Comparison of ENCODE assay signal across 28 cellular contexts in the genomic region with DNA sequence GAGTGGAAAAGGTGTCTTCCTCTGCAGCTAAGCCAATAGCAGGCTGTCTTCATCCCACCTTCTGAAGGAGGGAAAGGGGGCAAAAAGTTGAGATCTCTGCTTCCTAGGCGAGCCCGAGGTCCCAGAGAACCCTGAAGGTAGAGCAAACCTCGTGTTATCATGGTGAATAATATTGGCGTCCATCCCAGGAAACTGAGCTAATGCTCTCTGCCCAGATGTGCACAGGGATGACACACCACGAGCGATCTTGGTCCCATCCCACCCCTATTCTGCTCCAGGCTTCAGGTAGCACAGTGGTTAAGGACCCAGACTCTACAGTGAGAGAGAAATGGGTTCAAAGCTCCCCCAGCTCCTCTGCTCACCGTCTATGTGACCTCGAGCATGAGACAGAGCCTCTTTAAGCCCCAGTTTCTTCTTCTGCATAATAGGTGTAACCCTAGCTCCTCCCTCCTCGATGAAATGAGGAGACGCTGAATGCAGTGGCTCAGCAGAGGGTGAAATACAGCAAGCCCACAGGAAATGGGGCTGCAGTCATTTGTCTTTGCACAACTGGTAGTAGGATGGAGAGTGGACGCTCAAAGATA. TPM values are rescaled to one million over a fixed set of nuclear protein-coding genes. Genes with fewer than 3 reads are reported as not detected.
DNase-seq lines count a peak whose midpoint lies in the region; ATAC-seq, FAIRE-seq and TF ChIP-seq lines count a peak whose summit lies in the region.
"Had no signal": no experiment of that assay in that cellular context is flagged by ENCODE, and none has a peak within 500 bp of the region (broad histone marks: within the 10 kb centered on the region; RNA-seq: fewer than 3 reads in every experiment).

No MANE protein-coding gene starts in this region.

- no peak for TF ChIP-seq CTCF in RWPE1 (conservative IDR thresholded peaks at IDR 0.05; ENCODE audit: low read depth)
- TF ChIP-seq CTCF in fibroblast of the aortic adventitia (IDR thresholded peaks at IDR 0.05; ENCODE audit: insufficient read depth, low read length): no peak

- H3K27ac ChIP-seq in RWPE1: no peak overlapping the region
- H3K27ac ChIP-seq: ascending aorta; BLaER1 treated with 17β-estradiol and CSF1 and Interleukin-3, amounts not matched to agents 10 nM and 100 nM; uterus had no signal

- ATAC-seq in HG03469 (IDR thresholded peaks at IDR 0.05; ENCODE audit: unreplicated experiment): no peak
- ATAC-seq in HG02678 (IDR thresholded peaks at IDR 0.05; ENCODE audit: unreplicated experiment): no peak
- ATAC-seq: activated CD4-positive, alpha-beta T cell treated with anti-CD3 and anti-CD28 coated beads for 36 hours; activated CD8-positive, alpha-beta T cell treated with anti-CD3 and anti-CD28 coated beads, Interleukin-2, amount 10 ng/mL, durations not matched to agents 7 days and 5 days had no signal

- FAIRE-seq in GM19239 (lab: Jason Lieb, UNC): no peak

- POLR2A ChIA-PET in RWPE1 (lab: Yijun Ruan, JAX; ENCODE audit: low non-redundant PET): no interaction called here

- DNase-seq in A172 (ENCODE audit: low spot score) (peak; percentile 16), GM04504 (ENCODE audit: low read depth) (peak; percentile 13), RWPE1 (ENCODE audit: low spot score) (peak; percentile 48), fibroblast of the aortic adventitia (ENCODE audit: low read depth) (peak; percentile 8), COLO668 (lab: John Stamatoyannopoulos, UW; ENCODE audit: unreplicated experiment) (no peak), GM19239 (ENCODE audit: insufficient read length, low spot score) (no peak)
- DNase-seq: activated CD4-positive, alpha-beta T cell treated with anti-CD3 and anti-CD28 coated beads for 36 hours; activated CD8-positive, alpha-beta T cell treated with anti-CD3 and anti-CD28 coated beads, Interleukin-2, amount 10 ng/mL, durations not matched to agents 7 days and 5 days; activated effector memory CD4-positive, alpha-beta T cell treated with Interleukin-2 at 50 U/mL for 16 hours; activated T-cell treated with anti-CD3 and anti-CD28 coated beads for 4 hours; Caco-2; central memory CD4-positive, alpha-beta T cell; dermis blood vessel endothelial cell; head of caudate nucleus; KG1; NCI-H1436; Right ventricle myocardium superior; uterus had no signal

- no peak overlapping the region for H3K4me3 ChIP-seq in fibroblast of the aortic adventitia (ENCODE audit: low read depth, low read length)
- H3K4me3 ChIP-seq: ascending aorta; BLaER1 treated with 17β-estradiol and CSF1 and Interleukin-3, amounts not matched to agents 10 nM and 100 nM; lung; uterus had no signal

- CTCF ChIA-PET in RWPE1 (lab: Yijun Ruan, JAX): interaction anchor here (0.5 kb wide), 1 partner anchor 45 kb away, joined by 3 read pairs; no protein-coding TSS in a partner anchor

RNA-seq across cellular contexts. Expression of gene CEACAM20, which starts 9.9 kb away (rescaled TPM):
- total RNA-seq in A172 (2014; rRNA removed; shearing (Covaris generic)): not detected in 2 replicates
- not detected in 2 replicates for total RNA-seq in fibroblast of the aortic adventitia (ENCODE audit: low replicate concordance)
- total RNA-seq: activated CD4-positive, alpha-beta T cell treated with anti-CD3 and anti-CD28 coated beads for 36 hours; activated CD8-positive, alpha-beta T cell treated with anti-CD3 and anti-CD28 coated beads, Interleukin-2, amount 10 ng/mL, durations not matched to agents 7 days and 5 days; ascending aorta; Caco-2; dermis blood vessel endothelial cell; fibroblast of lung; lung; OCI-LY7; osteocyte; renal cortical epithelial cell; Right ventricle myocardium superior; skeletal muscle tissue had no signal

RNA-seq across cellular contexts. Expression of gene ZNF180, which starts 39.0 kb away (rescaled TPM):
- 12.3 and 15.6 TPM in 2 replicates for total RNA-seq in A172 (2014; rRNA removed; shearing (Covaris generic))
- 8.6 and 34.6 TPM in 2 replicates for total RNA-seq in fibroblast of the aortic adventitia (ENCODE audit: low replicate concordance)

Comparison
In these comparisons a context has a peak if more than half of its experiments do, and no peak if none do; other contexts are left out.
1. DNase-seq: peak in A172 (single experiment), GM04504 (single experiment), RWPE1 (single experiment) and fibroblast of the aortic adventitia (single experiment); none in COLO668 (single experiment) and GM19239 (single experiment).